In genomic region chr11:48165426-48165825, GRCh38 we compare ENCODE assay signal across 22 cellular contexts. TPM values are rescaled to one million over a fixed set of nuclear protein-coding genes. Genes with fewer than 3 reads are reported as not detected.
"Had no signal": no experiment of that assay in that cellular context is flagged by ENCODE, and none has a peak within 500 bp of the region (broad histone marks: within the 10 kb centered on the region; RNA-seq: fewer than 3 reads in every experiment).

No MANE protein-coding gene starts in this region.

- H3K27me3 Mint-ChIP-seq: naive thymus-derived CD8-positive, alpha-beta T cell had no signal

- H3K9me3 ChIP-seq: esophagus muscularis mucosa, gastrocnemius medialis, heart right ventricle, mucosa of descending colon, neutrophil, right atrium auricular region, sigmoid colon, stomach had no signal

- H3K4me3 ChIP-seq: esophagus muscularis mucosa, gastrocnemius medialis, heart right ventricle, mucosa of descending colon, right atrium auricular region, sigmoid colon, stomach had no signal

- H3K27ac ChIP-seq: gastrocnemius medialis, heart right ventricle, neutrophil, right atrium auricular region, stomach had no signal

- ATAC-seq: gastrocnemius medialis; naive thymus-derived CD8-positive, alpha-beta T cell had no signal

- H3K4me3 Mint-ChIP-seq: naive thymus-derived CD8-positive, alpha-beta T cell had no signal

- DNase-seq: cortex of kidney; effector memory CD4-positive, alpha-beta T cell; gastrocnemius medialis; heart right ventricle; mammary epithelial cell; mucosa of descending colon; naive thymus-derived CD8-positive, alpha-beta T cell; sigmoid colon; stimulated activated CD4-positive, alpha-beta T cell treated with anti-CD3 and anti-CD28 coated beads, Interleukin-12 subunit alpha, Interleukin-12 subunit beta, amount 100 ng/mL, for 4 hours; stimulated activated naive CD4-positive, alpha-beta T cell; stomach had no signal

- H3K36me3 ChIP-seq: gastrocnemius medialis, right atrium auricular region had no signal

RNA-seq across cellular contexts. Expression of gene OR4B1, which starts 51.2 kb away (rescaled TPM):
- total RNA-seq: cerebellum; esophagus muscularis mucosa; fibroblast of villous mesenchyme; gastrocnemius medialis; heart right ventricle; kidney epithelial cell; lower leg skin; mammary epithelial cell; mesenteric fat pad; mucosa of descending colon; naive thymus-derived CD8-positive, alpha-beta T cell; osteocyte; posterior vena cava; right atrium auricular region; sigmoid colon; stomach; urinary bladder had no signal
